Comparison of ENCODE assay signal across 11 cellular contexts in genomic region chr11:17473071-17473744, GRCh38. TPM values are rescaled to one million over a fixed set of nuclear protein-coding genes. Genes with fewer than 3 reads are reported as not detected.
DNase-seq lines count a peak whose midpoint lies in the region; ATAC-seq, FAIRE-seq and TF ChIP-seq lines count a peak whose summit lies in the region.
"Had no signal": no experiment of that assay in that cellular context is flagged by ENCODE, and none has a peak within 500 bp of the region (broad histone marks: within the 10 kb centered on the region; RNA-seq: fewer than 3 reads in every experiment).

No MANE protein-coding gene starts in this region.

- H3K4me1 ChIP-seq in colonic mucosa (no peaks in the 10 kb centered on the region), tibial artery (peaks cover 0 to 12% (median 6%) of the 10 kb centered on the region in 4 donors)

- H3K27ac ChIP-seq in colonic mucosa, result no peak overlapping the region
- no peak overlapping the region for H3K27ac ChIP-seq in tibial artery
- H3K27ac ChIP-seq: BLaER1 treated with 17β-estradiol and CSF1 and Interleukin-3, amounts not matched to agents 10 nM and 100 nM; SK-N-MC had no signal

- intact Hi-C loops in colonic mucosa (cut with DNase I), result no loop called here
- intact Hi-C loops in tibial artery (cut with DNase I; ENCODE audit: low total_unique reads), result no loop called here

- no peak for ATAC-seq in HG03159 (IDR thresholded peaks at IDR 0.05; ENCODE audit: unreplicated experiment)

- no peaks in the 10 kb centered on the region for H3K36me3 ChIP-seq in colonic mucosa
- no peaks in the 10 kb centered on the region for H3K36me3 ChIP-seq in tibial artery
- H3K36me3 ChIP-seq: BLaER1 treated with 17β-estradiol and CSF1 and Interleukin-3, amounts not matched to agents 10 nM and 100 nM had no signal

- no peak overlapping the region for H3K9ac ChIP-seq in colonic mucosa (ENCODE audit: low read depth in 2 of 2, low read length in 2 of 2)
- H3K9ac ChIP-seq: BLaER1 treated with 17β-estradiol and CSF1 and Interleukin-3, amounts not matched to agents 10 nM and 100 nM had no signal

- FAIRE-seq in H54 (lab: Jason Lieb, UNC), result no peak
- FAIRE-seq: frontal cortex had no signal

- peak; percentile 100 for DNase-seq in 8988T
- peak; percentile 86 for DNase-seq in H54 (ENCODE audit: insufficient read length, low spot score)
- peak; percentile 24 for DNase-seq in OCI-M1 (lab: John Stamatoyannopoulos, UW)
- no peak for DNase-seq in fibroblast of villous mesenchyme (ENCODE audit: low read depth)
- DNase-seq in colonic mucosa, result no peak
- no peak for DNase-seq in tibial artery
- DNase-seq in stimulated activated CD4-positive, alpha-beta T cell treated with anti-CD3 and anti-CD28 coated beads, Interleukin-2, amount 100 ng/mL, for 48 hours, result no peak

- H3K9me3 ChIP-seq in colonic mucosa, result no peaks in the 10 kb centered on the region
- H3K9me3 ChIP-seq in tibial artery, result no peaks in the 10 kb centered on the region
- H3K9me3 ChIP-seq: BLaER1 treated with 17β-estradiol and CSF1 and Interleukin-3, amounts not matched to agents 10 nM and 100 nM had no signal

- no peak for TF ChIP-seq POLR2A in H54 (IDR thresholded peaks at IDR 0.05; ENCODE audit: low read depth, low read length)

- peak; percentile 34 for TF ChIP-seq CTCF in fibroblast of villous mesenchyme (IDR thresholded peaks at IDR 0.05; ENCODE audit: insufficient read depth, low read depth, low read length)
- no peak for TF ChIP-seq CTCF in colonic mucosa (IDR thresholded peaks at IDR 0.05)
- no peak for TF ChIP-seq CTCF in tibial artery (IDR thresholded peaks at IDR 0.05)

- H3K4me3 ChIP-seq in fibroblast of villous mesenchyme (ENCODE audit: low read depth, low read length) (no peak overlapping the region), colonic mucosa (no peak overlapping the region), tibial artery (no peak overlapping the region)
- H3K4me3 ChIP-seq: BLaER1 treated with 17β-estradiol and CSF1 and Interleukin-3, amounts not matched to agents 10 nM and 100 nM; SK-N-MC had no signal

- peaks cover 21% of the 10 kb centered on the region for H3K27me3 ChIP-seq in colonic mucosa
- H3K27me3 ChIP-seq in tibial artery, result peaks cover 0 to 58% of the 10 kb centered on the region in 2 donors

RNA-seq across cellular contexts. Expression of gene ABCC8, which starts 3.4 kb away (rescaled TPM):
- total RNA-seq in fibroblast of villous mesenchyme, result not detected in 2 replicates
- total RNA-seq in colonic mucosa, result 1 to 10 TPM; 2.1 to 4.7 TPM

Comparison
In these comparisons a context has a peak if more than half of its experiments do, and no peak if none do; other contexts are left out.
1. DNase-seq: peak in 8988T (single experiment), H54 (single experiment) and OCI-M1 (single experiment); none in fibroblast of villous mesenchyme (single experiment), colonic mucosa (single experiment), tibial artery (0 of 2) and stimulated activated CD4-positive, alpha-beta T cell treated with anti-CD3 and anti-CD28 coated beads, Interleukin-2, amount 100 ng/mL, for 48 hours (0 of 2).